Comparison of ENCODE assay signal across 7 cellular contexts in genomic region chr4:184343400-184344177, GRCh38.
DNase-seq lines count a peak whose midpoint lies in the region; ATAC-seq, FAIRE-seq and TF ChIP-seq lines count a peak whose summit lies in the region.

No MANE protein-coding gene starts in this region.

- H3K27ac ChIP-seq in smooth muscle cell (ENCODE audit: low read depth): no peak overlapping the region

- H3K27me3 ChIP-seq in smooth muscle cell (ENCODE audit: low read depth): no peaks in the 10 kb centered on the region

- TF ChIP-seq CTCF in WI38 (IDR thresholded peaks at IDR 0.05; ENCODE audit: low read depth, low read length) (no peak), chondrocyte (IDR thresholded peaks at IDR 0.05) (no peak), smooth muscle cell (IDR thresholded peaks at IDR 0.05; ENCODE audit: borderline replicate concordance, insufficient read depth, poor library complexity, severe bottlenecking) (no peak)

- H3K36me3 Mint-ChIP-seq in chondrocyte (ENCODE audit: low read depth): no peaks in the 10 kb centered on the region

- peak overlapping the region; percentile 70 for H3K27ac Mint-ChIP-seq in chondrocyte (ENCODE audit: unreplicated experiment)

- peak overlapping the region; percentile 88 for H3K4me3 Mint-ChIP-seq in chondrocyte (ENCODE audit: unreplicated experiment)

- H2AFZ ChIP-seq in smooth muscle cell (ENCODE audit: low read depth): peak overlapping the region; percentile 92

- H3K27me3 Mint-ChIP-seq in chondrocyte (ENCODE audit: low read depth): no peaks in the 10 kb centered on the region

- no peaks in the 10 kb centered on the region for H4K20me1 ChIP-seq in smooth muscle cell (ENCODE audit: low read depth)

- H3K9me3 ChIP-seq in smooth muscle cell (replicated peaks; ENCODE audit: low read depth): no peaks in the 10 kb centered on the region

- H3F3A ChIP-seq in smooth muscle cell (ENCODE audit: low read depth): peaks cover 16% of the 10 kb centered on the region

- H3K9me3 Mint-ChIP-seq in chondrocyte (ENCODE audit: low read depth): no peaks in the 10 kb centered on the region

- TF ChIP-seq POLR2A in GM18505 (IDR thresholded peaks at IDR 0.05; ENCODE audit: borderline replicate concordance, extremely low read depth, insufficient read depth, insufficient read length): peak; percentile 63

- peak overlapping the region; percentile 95 for H3K4me2 ChIP-seq in smooth muscle cell

- H3K4me1 Mint-ChIP-seq in chondrocyte (ENCODE audit: low read depth): peaks cover 17% of the 10 kb centered on the region

- H3K4me1 ChIP-seq in smooth muscle cell (ENCODE audit: low read depth): peaks cover 19% of the 10 kb centered on the region

- no peaks in the 10 kb centered on the region for H3K36me3 ChIP-seq in smooth muscle cell (ENCODE audit: low read depth)

- ATAC-seq in GM18505 (IDR thresholded peaks at IDR 0.05; ENCODE audit: unreplicated experiment) (peak; percentile 36), HG02938 (IDR thresholded peaks at IDR 0.05; ENCODE audit: unreplicated experiment) (peak; percentile 33)

- FAIRE-seq in islet of Langerhans (lab: Jason Lieb, UNC): peak; percentile 41

- DNase-seq in NCI-H2107 treated with DMSO at 0.1 percent for 48 hours (lab: John Stamatoyannopoulos, UW; ENCODE audit: unreplicated experiment): peak; percentile 40
- no peak for DNase-seq in chondrocyte (ENCODE audit: low spot score)
- peak; percentile 13 for DNase-seq in smooth muscle cell (lab: John Stamatoyannopoulos, UW; ENCODE audit: unreplicated experiment)

- H3K4me3 ChIP-seq in WI38 (ENCODE audit: low read depth, low read length) (peak overlapping the region; percentile 73), smooth muscle cell (peak overlapping the region; percentile 85)

- H3K79me2 ChIP-seq in smooth muscle cell (ENCODE audit: low read depth): no peaks in the 10 kb centered on the region

- H3K9ac ChIP-seq in smooth muscle cell (ENCODE audit: low read depth): no peak overlapping the region

- WGBS in smooth muscle cell (ENCODE audit: low lambda C conversion rate): 10% methylated on average over 20 of the region's 20 CpGs
